26 cellular contexts compared by ENCODE assay signal in the genomic region with DNA sequence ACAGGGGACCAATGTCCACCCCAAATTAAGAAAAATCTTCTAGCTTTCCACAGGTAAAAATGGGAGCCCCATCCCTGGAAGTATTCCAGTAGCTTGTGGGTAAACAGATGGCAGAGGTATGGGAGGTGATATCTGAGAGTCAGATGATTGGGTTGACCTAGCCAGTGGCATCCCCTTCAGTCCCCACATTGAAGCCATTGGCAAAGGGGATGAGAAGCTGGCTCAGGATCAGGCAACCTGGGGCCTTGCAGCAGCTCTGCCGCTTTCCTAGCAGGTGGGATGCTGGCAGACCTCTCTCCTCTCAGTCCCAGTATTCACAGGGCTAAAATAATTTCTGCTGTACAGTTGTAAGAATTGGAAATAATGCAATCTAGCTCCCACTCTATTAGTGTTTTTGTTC.
"Had no signal": no experiment of that assay in that cellular context is flagged by ENCODE, and none has a peak within 500 bp of the region (broad histone marks: within the 10 kb centered on the region; RNA-seq: fewer than 3 reads in every experiment).

No MANE protein-coding gene starts in this region.

- H3K9me3 ChIP-seq: esophagus squamous epithelium, left lung, right lobe of liver, suprapubic skin, transverse colon, upper lobe of right lung, vagina had no signal

- H3K27ac ChIP-seq: esophagus squamous epithelium, hepatocyte, left lung, neural progenitor cell, parathyroid adenoma, right lobe of liver, suprapubic skin, upper lobe of right lung, vagina had no signal

- H3K36me3 Mint-ChIP-seq: naive thymus-derived CD4-positive, alpha-beta T cell; neural progenitor cell; stimulated activated naive B cell treated with anti-CD40 and anti-IgM and Interleukin-4, amounts not matched to agents 10 μg/mL and 1 μg/mL and 100 μg/mL, for 72 hours had no signal

- H3K36me3 ChIP-seq: esophagus squamous epithelium, left lung, neural progenitor cell, right lobe of liver, suprapubic skin, transverse colon, upper lobe of right lung, vagina had no signal

- H3K4me3 Mint-ChIP-seq: dendritic cell treated with granulocyte-macrophage colony-stimulating factor and Interleukin-4, amounts not matched to agents 40 ng/mL and 50 ng/mL, for 4 days; naive thymus-derived CD4-positive, alpha-beta T cell; nephron; neural progenitor cell; stimulated activated naive B cell treated with anti-CD40 and anti-IgM and Interleukin-4, amounts not matched to agents 10 μg/mL and 1 μg/mL and 100 μg/mL, for 72 hours; stimulated activated naive CD8-positive, alpha-beta T cell treated with anti-CD3 and anti-CD28 coated beads, Interleukin-15, amount 100 ng/mL, for 72 hours had no signal

- H3K4me3 ChIP-seq: esophagus squamous epithelium, hepatocyte, left lung, neural progenitor cell, right lobe of liver, suprapubic skin, transverse colon, upper lobe of right lung, vagina had no signal

- DNase-seq: effector CD8-positive, alpha-beta T cell; erythroblast; esophagus squamous epithelium; foreskin melanocyte; head of caudate nucleus; left cardiac atrium; left lung; mammary epithelial cell; mesendoderm; midbrain; naive thymus-derived CD4-positive, alpha-beta T cell; right lobe of liver; stimulated activated CD4-positive, alpha-beta T cell treated with anti-CD3 and anti-CD28 coated beads, Interleukin-15, amount 100 ng/mL, for 24 hours; stimulated activated CD4-positive, alpha-beta T cell treated with anti-CD3 and anti-CD28 coated beads, Interleukin-2, amount 100 ng/mL, for 48 hours; stimulated activated naive B cell treated with anti-CD40 and anti-IgM and Interleukin-4, amounts not matched to agents 10 μg/mL and 1 μg/mL and 100 μg/mL, for 72 hours; stimulated activated naive CD8-positive, alpha-beta T cell treated with anti-CD3 and anti-CD28 coated beads, Interleukin-15, amount 100 ng/mL, for 72 hours; upper lobe of right lung had no signal

- H3K79me2 ChIP-seq: hepatocyte, parathyroid adenoma had no signal

- H3K9ac ChIP-seq: neural progenitor cell, parathyroid adenoma had no signal

- H3K27ac Mint-ChIP-seq: dendritic cell treated with granulocyte-macrophage colony-stimulating factor and Interleukin-4, amounts not matched to agents 40 ng/mL and 50 ng/mL, for 4 days; naive thymus-derived CD4-positive, alpha-beta T cell; nephron; neural progenitor cell; progenitor cell of endocrine pancreas; stimulated activated naive B cell treated with anti-CD40 and anti-IgM and Interleukin-4, amounts not matched to agents 10 μg/mL and 1 μg/mL and 100 μg/mL, for 72 hours; stimulated activated naive CD8-positive, alpha-beta T cell treated with anti-CD3 and anti-CD28 coated beads, Interleukin-15, amount 100 ng/mL, for 72 hours had no signal

- H3K9me3 Mint-ChIP-seq: dendritic cell treated with granulocyte-macrophage colony-stimulating factor and Interleukin-4, amounts not matched to agents 40 ng/mL and 50 ng/mL, for 4 days; naive thymus-derived CD4-positive, alpha-beta T cell; nephron; stimulated activated naive B cell treated with anti-CD40 and anti-IgM and Interleukin-4, amounts not matched to agents 10 μg/mL and 1 μg/mL and 100 μg/mL, for 72 hours; stimulated activated naive CD8-positive, alpha-beta T cell treated with anti-CD3 and anti-CD28 coated beads, Interleukin-15, amount 100 ng/mL, for 72 hours had no signal

- H3K4me1 ChIP-seq: left lung, neural progenitor cell, parathyroid adenoma, right lobe of liver, suprapubic skin, upper lobe of right lung, vagina had no signal

- ATAC-seq: left cardiac atrium; left lung; naive thymus-derived CD4-positive, alpha-beta T cell; stimulated activated naive B cell treated with anti-CD40 and anti-IgM and Interleukin-4, amounts not matched to agents 10 μg/mL and 1 μg/mL and 100 μg/mL, for 72 hours; stimulated activated naive CD8-positive, alpha-beta T cell treated with anti-CD3 and anti-CD28 coated beads, Interleukin-15, amount 100 ng/mL, for 72 hours; upper lobe of right lung had no signal

- H3K4me1 Mint-ChIP-seq: nephron had no signal

- H2AFZ ChIP-seq: hepatocyte, neural progenitor cell, parathyroid adenoma had no signal

- H3K27me3 Mint-ChIP-seq: progenitor cell of endocrine pancreas; stimulated activated naive B cell treated with anti-CD40 and anti-IgM and Interleukin-4, amounts not matched to agents 10 μg/mL and 1 μg/mL and 100 μg/mL, for 72 hours had no signal

- H3K4me2 ChIP-seq: hepatocyte, neural progenitor cell had no signal

- H3K27me3 ChIP-seq: esophagus squamous epithelium, hepatocyte, neural progenitor cell, right lobe of liver, suprapubic skin, transverse colon, upper lobe of right lung, vagina had no signal
